Comparison of ENCODE assay signal across 8 cellular contexts in genomic region chr3:16338124-16338523, GRCh38.
DNase-seq lines count a peak whose midpoint lies in the region; ATAC-seq and TF ChIP-seq lines count a peak whose summit lies in the region.

No MANE protein-coding gene starts in this region.

- H4K8ac ChIP-seq in IMR-90 (ENCODE audit: low read depth in 2 of 2, low read length in 2 of 2), result no peak overlapping the region

- TF ChIP-seq CTCF in IMR-90 (conservative IDR thresholded peaks at IDR 0.05; ENCODE audit: low read depth, low read length), result no peak
- TF ChIP-seq CTCF in osteoblast (IDR thresholded peaks at IDR 0.05; ENCODE audit: extremely low read depth, low read depth, low read length), result no peak

- H2AFZ ChIP-seq in ACC112 (ENCODE audit: low read length, unreplicated experiment), result no peak overlapping the region
- no peak overlapping the region for H2AFZ ChIP-seq in IMR-90 (replicated peaks; ENCODE audit: low read length, poor library complexity)
- H2AFZ ChIP-seq in osteoblast (ENCODE audit: low read length), result no peak overlapping the region

- no peak for TF ChIP-seq POLR2A in IMR-90 (IDR thresholded peaks at IDR 0.05; ENCODE audit: low read depth, low read length)

- H2BK120ac ChIP-seq in IMR-90 (ENCODE audit: low read depth, low read length), result no peak overlapping the region

- no peak overlapping the region for H3K4me3 ChIP-seq in ACC112 (ENCODE audit: low read depth, low read length)
- H3K4me3 ChIP-seq in IMR-90 (ENCODE audit: insufficient read depth, low read depth, low read length), result no peak overlapping the region
- H3K4me3 ChIP-seq in osteoblast (ENCODE audit: insufficient read depth, low read length), result no peak overlapping the region

- H3K14ac ChIP-seq in IMR-90 (replicated peaks; ENCODE audit: low read depth, low read length), result no peak overlapping the region

- no peak overlapping the region for H3K4ac ChIP-seq in IMR-90 (ENCODE audit: low read depth, low read length)

- intact Hi-C loops in IMR-90 (cut with micrococcal nuclease), result no loop called here

- H2BK20ac ChIP-seq in IMR-90 (ENCODE audit: low read depth, low read length), result no peak overlapping the region

- no peaks in the 10 kb centered on the region for H3K79me2 ChIP-seq in ACC112 (ENCODE audit: control insufficient read depth, insufficient read depth, low read length, unreplicated experiment)
- H3K79me2 ChIP-seq in osteoblast (ENCODE audit: insufficient read depth, low read length), result peaks cover 5% of the 10 kb centered on the region

- no peak for TF ChIP-seq RAD21 in IMR-90 (IDR thresholded peaks at IDR 0.05; ENCODE audit: low read length)

- H3K27me3 ChIP-seq in ACC112 (ENCODE audit: insufficient read depth, low read length), result no peaks in the 10 kb centered on the region
- H3K27me3 ChIP-seq in IMR-90 (ENCODE audit: control insufficient read depth, insufficient read depth, low read length), result no peaks in the 10 kb centered on the region
- H3K27me3 ChIP-seq in osteoblast (ENCODE audit: insufficient read depth, low read length), result no peaks in the 10 kb centered on the region

- H3K4me1 ChIP-seq in ACC112 (ENCODE audit: control insufficient read depth, insufficient read depth, low read length, unreplicated experiment), result peaks cover 23% of the 10 kb centered on the region
- peaks cover 8% of the 10 kb centered on the region for H3K4me1 ChIP-seq in IMR-90 (ENCODE audit: control insufficient read depth, insufficient read depth, low read length)
- H3K4me1 ChIP-seq in osteoblast (ENCODE audit: insufficient read depth, low read length), result peaks cover 16% of the 10 kb centered on the region

- POLR2A ChIA-PET in IMR-90 (lab: Charles Lee; ENCODE audit: unreplicated experiment), result no interaction called here

- peaks cover 11% of the 10 kb centered on the region for H3K36me3 ChIP-seq in ACC112 (ENCODE audit: insufficient read depth, low read length)
- peaks cover 17% of the 10 kb centered on the region for H3K36me3 ChIP-seq in IMR-90 (ENCODE audit: control insufficient read depth, insufficient read depth, low read length)
- H3K36me3 ChIP-seq in osteoblast (ENCODE audit: insufficient read depth, low read length), result peaks cover 11% of the 10 kb centered on the region

- H2AK5ac ChIP-seq in IMR-90 (ENCODE audit: low read depth, low read length), result peak overlapping the region; percentile 0; the same call in 1 of the 2 replicates

- no peak overlapping the region for H3K18ac ChIP-seq in IMR-90 (ENCODE audit: low read depth, low read length)

- H2AK9ac ChIP-seq in IMR-90 (replicated peaks; ENCODE audit: low read depth, low read length, poor library complexity), result peak overlapping the region; percentile 62

- peaks cover 22 to 48% of the 10 kb centered on the region in 2 experiments for H3K79me1 ChIP-seq in IMR-90 (ENCODE audit: low read depth in 1 of 2, low read length in 2 of 2)

- CTCF ChIA-PET in IMR-90 (lab: Yijun Ruan, JAX), result no interaction called here

- peaks cover 24% of the 10 kb centered on the region for H4K20me1 ChIP-seq in IMR-90 (ENCODE audit: insufficient read depth, low read length)
- no peaks in the 10 kb centered on the region for H4K20me1 ChIP-seq in osteoblast (ENCODE audit: insufficient read depth, low read length)

- no peak overlapping the region for H2BK5ac ChIP-seq in IMR-90 (ENCODE audit: low read depth, low read length, poor library complexity, severe bottlenecking)

- H3K4me2 ChIP-seq in IMR-90 (ENCODE audit: low read depth, low read length) (no peak overlapping the region), osteoblast (ENCODE audit: insufficient read depth, low read length) (no peak overlapping the region)

- BruUV-seq in IMR-90 (replicated peaks; lab: Mats Ljungman, UMichigan), result no TSS peak

- dilution Hi-C loops in IMR-90 (cut with HindIII; ENCODE audit: low sequenced_read_pairs, unreplicated experiment), result no loop called here

- no peak overlapping the region for H4K5ac ChIP-seq in IMR-90 (ENCODE audit: low read depth, low read length)

- H2BK15ac ChIP-seq in IMR-90 (ENCODE audit: low read depth, low read length), result no peak overlapping the region

- H3K9me1 ChIP-seq in IMR-90 (ENCODE audit: insufficient read depth, low read length), result peaks cover 17% of the 10 kb centered on the region

- H3K9ac ChIP-seq in IMR-90 (ENCODE audit: low read depth, low read length), result no peak overlapping the region

- in situ Hi-C loops in IMR-90 (cut with MboI; ENCODE audit: low sequenced_read_pairs), result no loop called here

- ATAC-seq in GM19468 (IDR thresholded peaks at IDR 0.05; ENCODE audit: extremely low read depth, unreplicated experiment), result peak; percentile 77
- no peak for ATAC-seq in IMR-90 (ENCODE audit: low read depth)
- no peak for ATAC-seq in GM21717 (IDR thresholded peaks at IDR 0.05; ENCODE audit: unreplicated experiment)
- no peak for ATAC-seq in GM18511 (IDR thresholded peaks at IDR 0.05; ENCODE audit: unreplicated experiment)

- H4K91ac ChIP-seq in IMR-90 (ENCODE audit: insufficient read depth, low read depth, low read length), result no peak overlapping the region

- H3K23ac ChIP-seq in IMR-90 (ENCODE audit: low read depth, low read length), result no peak overlapping the region

- H3K56ac ChIP-seq in IMR-90 (ENCODE audit: extremely low read depth, insufficient read depth, low read length), result no peak overlapping the region

- peak overlapping the region; percentile 46 for H3K27ac ChIP-seq in ACC112 (ENCODE audit: low read depth, low read length)
- no peak overlapping the region for H3K27ac ChIP-seq in IMR-90 (ENCODE audit: insufficient read depth, low read length)
- peak overlapping the region; percentile 49 for H3K27ac ChIP-seq in osteoblast (ENCODE audit: low read depth, low read length)

- WGBS in IMR-90 (ENCODE audit: extremely low coverage in 2 of 2, insufficient read length in 1 of 2), 2 experiments, result 92% methylated on average over 8 of the region's 11 CpGs; no CpG with 5 or more reads in 1 of the 2 experiments

- no peak for DNase-seq in IMR-90
- peak; percentile 50 for DNase-seq in activated T-cell treated with anti-CD3 and anti-CD28 coated beads, Interleukin-2, amount 50 U/mL, for 1 hour
- no peak for DNase-seq in osteoblast (ENCODE audit: insufficient read length, low spot score, missing footprints)
- no peak for DNase-seq in NCI-H82 treated with DMSO at 0.1 percent for 48 hours (lab: John Stamatoyannopoulos, UW; ENCODE audit: unreplicated experiment)

- peaks cover 4% of the 10 kb centered on the region for H3K9me3 ChIP-seq in IMR-90 (ENCODE audit: control insufficient read depth, insufficient read depth, low read length)
- no peaks in the 10 kb centered on the region for H3K9me3 ChIP-seq in osteoblast (ENCODE audit: low read depth, low read length)

TF ChIP-seq in IMR-90, 13 proteins besides CTCF, POLR2A, EP300 and RAD21:
- TF ChIP-seq FOS (IDR thresholded peaks at IDR 0.05; ENCODE audit: low read depth, low read length), result no peak
- TF ChIP-seq MAFK (IDR thresholded peaks at IDR 0.05; ENCODE audit: low read depth, low read length), result no peak
- no peak for TF ChIP-seq CHD1 (IDR thresholded peaks at IDR 0.05; ENCODE audit: low read depth, low read length)
- TF ChIP-seq BHLHE40 (IDR thresholded peaks at IDR 0.05; ENCODE audit: low read depth, low read length), result no peak
